ENCODE assay signal across 26 cellular contexts in genomic region chr6:168896321-168896720, GRCh38.
A peak's percentile ranks its signal among the peaks of the same experiment; 100 is the strongest.
DNase-seq lines count a peak whose midpoint lies in the region; ATAC-seq and TF ChIP-seq lines count a peak whose summit lies in the region.
"Had no signal": no experiment of that assay in that cellular context is flagged by ENCODE, and none has a peak within 500 bp of the region (broad histone marks: within the 10 kb centered on the region; RNA-seq: fewer than 3 reads in every experiment).

No MANE protein-coding gene starts in this region.

- no peak overlapping the region for H3K4me2 ChIP-seq in PC-3 (ENCODE audit: low read length)
- H3K4me2 ChIP-seq: A549 had no signal

- H3K27ac ChIP-seq in naive thymus-derived CD4-positive, alpha-beta T cell (ENCODE audit: low read depth, low read length) = no peak overlapping the region
- H3K27ac ChIP-seq in right atrium auricular region (no peak overlapping the region), PC-3 (ENCODE audit: low read length) (no peak overlapping the region)
- H3K27ac ChIP-seq: A549, left lung, uterus had no signal

- peaks cover 6% of the 10 kb centered on the region in 2 donors for H3K4me1 ChIP-seq in naive thymus-derived CD4-positive, alpha-beta T cell (ENCODE audit: control insufficient read depth in 2 of 2, insufficient read depth in 2 of 2, low read length in 2 of 2)
- H3K4me1 ChIP-seq in right atrium auricular region (no peaks in the 10 kb centered on the region), PC-3 (ENCODE audit: insufficient read depth, low read length) (peaks cover 3% of the 10 kb centered on the region; the same call in 1 of the 2 replicates)
- H3K4me1 ChIP-seq: A549, left lung, uterus had no signal

- ATAC-seq in activated naive CD8-positive, alpha-beta T cell treated with anti-CD3 and anti-CD28 coated beads, Interleukin-2, amount 10 ng/mL, durations not matched to agents 7 days and 5 days (ENCODE audit: low read depth) = no peak
- no peak for ATAC-seq in activated naive CD8-positive, alpha-beta T cell treated with anti-CD3 and anti-CD28 coated beads, Interleukin-2, amount 50 U/mL, for 24 hours
- no peak for ATAC-seq in effector memory CD8-positive, alpha-beta T cell (replicated peaks)
- no peak for ATAC-seq in naive thymus-derived CD4-positive, alpha-beta T cell
- ATAC-seq in GM18505 (IDR thresholded peaks at IDR 0.05; ENCODE audit: unreplicated experiment) = no peak
- ATAC-seq in PC-3 = no peak
- ATAC-seq: A549; K562; stimulated activated memory B cell treated with anti-CD40 and anti-IgM and Interleukin-4, amounts not matched to agents 10 μg/mL and 1 μg/mL and 100 μg/mL, for 72 hours had no signal

- TF ChIP-seq CTCF in right atrium auricular region (IDR thresholded peaks at IDR 0.05) (no peak), PC-3 (conservative IDR thresholded peaks at IDR 0.05; ENCODE audit: low read depth, low read length) (no peak)

- POLR2A ChIA-PET in activated naive CD8-positive, alpha-beta T cell treated with anti-CD3 and anti-CD28 coated beads, Interleukin-2, amount 10 ng/mL, durations not matched to agents 7 days and 5 days (lab: Charles Lee) = no interaction called here
- POLR2A ChIA-PET in naive thymus-derived CD4-positive, alpha-beta T cell (lab: Charles Lee) = no interaction called here
- POLR2A ChIA-PET in PC-3 (lab: Charles Lee; ENCODE audit: unreplicated experiment) = no interaction called here

- no peak for DNase-seq in activated naive CD8-positive, alpha-beta T cell treated with anti-CD3 and anti-CD28 coated beads, Interleukin-2, amount 10 ng/mL, durations not matched to agents 7 days and 5 days
- DNase-seq in activated naive CD8-positive, alpha-beta T cell treated with anti-CD3 and anti-CD28 coated beads, Interleukin-2, amount 50 U/mL, for 24 hours = no peak
- DNase-seq in effector memory CD8-positive, alpha-beta T cell = no peak
- no peak for DNase-seq in naive thymus-derived CD4-positive, alpha-beta T cell
- no peak for DNase-seq in right atrium auricular region (ENCODE audit: low spot score)
- no peak for DNase-seq in activated T-cell treated with anti-CD3 and anti-CD28 coated beads for 4 hours
- DNase-seq in PC-3 = no peak
- DNase-seq: activated CD4-positive, alpha-beta T cell treated with anti-CD3 and anti-CD28 coated beads, Interleukin-2, amount 50 U/mL, for 48 hours; activated CD4-positive, CD25-positive, alpha-beta regulatory T cell; cerebellar nuclear complex; GF-D8; left lung; midbrain; NCI-H1105; NCI-H2029; NCI-H2227 treated with DMSO at 0.1 percent for 48 hours; SHP77; sigmoid colon; stimulated activated CD4-positive, alpha-beta T cell treated with anti-CD3 and anti-CD28 coated beads, Interleukin-4, amount 100 ng/mL, for 4 hours; SW 1271 had no signal

- H3K9me3 ChIP-seq in naive thymus-derived CD4-positive, alpha-beta T cell (ENCODE audit: control insufficient read depth in 2 of 3, low read length in 3 of 3) = no peaks in the 10 kb centered on the region
- H3K9me3 ChIP-seq in right atrium auricular region = no peaks in the 10 kb centered on the region
- H3K9me3 ChIP-seq in PC-3 (ENCODE audit: low read length) = no peaks in the 10 kb centered on the region
- H3K9me3 ChIP-seq: A549, left lung, prostate gland, sigmoid colon, uterus had no signal

- no peak overlapping the region for H3K4me3 Mint-ChIP-seq in activated naive CD8-positive, alpha-beta T cell treated with anti-CD3 and anti-CD28 coated beads, Interleukin-2, amount 10 ng/mL, durations not matched to agents 7 days and 5 days
- H3K4me3 Mint-ChIP-seq in activated naive CD8-positive, alpha-beta T cell treated with anti-CD3 and anti-CD28 coated beads, Interleukin-2, amount 50 U/mL, for 24 hours = no peak overlapping the region
- H3K4me3 Mint-ChIP-seq in effector memory CD8-positive, alpha-beta T cell = peak overlapping the region; percentile 33 to 43
- H3K4me3 Mint-ChIP-seq in naive thymus-derived CD4-positive, alpha-beta T cell = peak overlapping the region in 4 of 10 donors; percentile 6 to 79 (median 16)
- H3K4me3 Mint-ChIP-seq: stimulated activated memory B cell treated with anti-CD40 and anti-IgM and Interleukin-4, amounts not matched to agents 10 μg/mL and 1 μg/mL and 100 μg/mL, for 72 hours had no signal

- H3F3A ChIP-seq in PC-3 (ENCODE audit: low read length, unreplicated experiment) = no peaks in the 10 kb centered on the region

- peak overlapping the region; percentile 64 for H3K27ac Mint-ChIP-seq in activated naive CD8-positive, alpha-beta T cell treated with anti-CD3 and anti-CD28 coated beads, Interleukin-2, amount 10 ng/mL, durations not matched to agents 7 days and 5 days
- H3K27ac Mint-ChIP-seq in activated naive CD8-positive, alpha-beta T cell treated with anti-CD3 and anti-CD28 coated beads, Interleukin-2, amount 50 U/mL, for 24 hours = no peak overlapping the region
- peak overlapping the region; percentile 33 to 45 for H3K27ac Mint-ChIP-seq in effector memory CD8-positive, alpha-beta T cell
- H3K27ac Mint-ChIP-seq in naive thymus-derived CD4-positive, alpha-beta T cell = peak overlapping the region in 5 of 9 donors; percentile 44 to 74 (median 60)
- H3K27ac Mint-ChIP-seq: stimulated activated memory B cell treated with anti-CD40 and anti-IgM and Interleukin-4, amounts not matched to agents 10 μg/mL and 1 μg/mL and 100 μg/mL, for 72 hours had no signal

- no peaks in the 10 kb centered on the region for H3K27me3 ChIP-seq in naive thymus-derived CD4-positive, alpha-beta T cell (ENCODE audit: control insufficient read depth in 2 of 2, insufficient read depth in 2 of 2, low read length in 2 of 2)
- no peaks in the 10 kb centered on the region for H3K27me3 ChIP-seq in right atrium auricular region
- peaks cover 13% of the 10 kb centered on the region; the same call in 1 of the 2 replicates for H3K27me3 ChIP-seq in PC-3 (ENCODE audit: low read length)
- H3K27me3 ChIP-seq: left lung, sigmoid colon, uterus had no signal

- CTCF ChIA-PET in naive thymus-derived CD4-positive, alpha-beta T cell (lab: Charles Lee) = interaction anchor here (0.9 kb wide), 1 partner anchor 1656 kb away, joined by 3 read pairs; no protein-coding TSS in a partner anchor
- CTCF ChIA-PET in PC-3 (lab: Charles Lee) = no interaction called here

- H3K27me3 Mint-ChIP-seq in activated naive CD8-positive, alpha-beta T cell treated with anti-CD3 and anti-CD28 coated beads, Interleukin-2, amount 10 ng/mL, durations not matched to agents 7 days and 5 days = peaks cover 2% of the 10 kb centered on the region
- H3K27me3 Mint-ChIP-seq in activated naive CD8-positive, alpha-beta T cell treated with anti-CD3 and anti-CD28 coated beads, Interleukin-2, amount 50 U/mL, for 24 hours = no peaks in the 10 kb centered on the region
- H3K27me3 Mint-ChIP-seq in effector memory CD8-positive, alpha-beta T cell = peaks cover 0 to 8% of the 10 kb centered on the region in 2 donors
- peaks cover 0 to 3% (median 0%) of the 10 kb centered on the region in 5 donors for H3K27me3 Mint-ChIP-seq in naive thymus-derived CD4-positive, alpha-beta T cell

- peaks cover 7% of the 10 kb centered on the region for H3K4me1 Mint-ChIP-seq in activated naive CD8-positive, alpha-beta T cell treated with anti-CD3 and anti-CD28 coated beads, Interleukin-2, amount 10 ng/mL, durations not matched to agents 7 days and 5 days
- H3K4me1 Mint-ChIP-seq in activated naive CD8-positive, alpha-beta T cell treated with anti-CD3 and anti-CD28 coated beads, Interleukin-2, amount 50 U/mL, for 24 hours = peaks cover 9% of the 10 kb centered on the region
- H3K4me1 Mint-ChIP-seq in effector memory CD8-positive, alpha-beta T cell (ENCODE audit: low read depth in 2 of 2) = peaks cover 6 to 23% of the 10 kb centered on the region in 2 donors
- peaks cover 7 to 24% (median 15%) of the 10 kb centered on the region in 7 donors for H3K4me1 Mint-ChIP-seq in naive thymus-derived CD4-positive, alpha-beta T cell

- no peak overlapping the region for H3K4me3 ChIP-seq in naive thymus-derived CD4-positive, alpha-beta T cell (ENCODE audit: low read length)
- H3K4me3 ChIP-seq in right atrium auricular region (no peak overlapping the region), PC-3 (ENCODE audit: low read length) (no peak overlapping the region)
- H3K4me3 ChIP-seq: A549, K562, left lung, prostate gland, sigmoid colon, uterus had no signal

- no peak overlapping the region for H2AFZ ChIP-seq in PC-3 (ENCODE audit: low read length)

- BruUV-seq in PC-3 (replicated peaks; lab: Mats Ljungman, UMichigan) = no TSS peak

- no peaks in the 10 kb centered on the region for H3K9me2 ChIP-seq in PC-3 (replicated peaks; ENCODE audit: low read length)

- no peaks in the 10 kb centered on the region for H3K36me3 ChIP-seq in naive thymus-derived CD4-positive, alpha-beta T cell (ENCODE audit: control insufficient read depth in 2 of 3, insufficient read depth in 3 of 3, low read length in 3 of 3)
- H3K36me3 ChIP-seq in right atrium auricular region (no peaks in the 10 kb centered on the region), PC-3 (ENCODE audit: low read depth, low read length) (no peaks in the 10 kb centered on the region)
- H3K36me3 ChIP-seq: left lung, prostate gland, sigmoid colon, uterus had no signal

- no peaks in the 10 kb centered on the region for H3K79me2 ChIP-seq in PC-3 (ENCODE audit: low read length)

- no peak overlapping the region for H3K9ac ChIP-seq in PC-3 (ENCODE audit: low read length)

- TF ChIP-seq POLR2A in GM18505 (IDR thresholded peaks at IDR 0.05; ENCODE audit: borderline replicate concordance, extremely low read depth, insufficient read depth, insufficient read length) = no peak

- no peaks in the 10 kb centered on the region for H3K36me3 Mint-ChIP-seq in activated naive CD8-positive, alpha-beta T cell treated with anti-CD3 and anti-CD28 coated beads, Interleukin-2, amount 10 ng/mL, durations not matched to agents 7 days and 5 days
- H3K36me3 Mint-ChIP-seq in activated naive CD8-positive, alpha-beta T cell treated with anti-CD3 and anti-CD28 coated beads, Interleukin-2, amount 50 U/mL, for 24 hours (ENCODE audit: low read depth) = no peaks in the 10 kb centered on the region
- H3K36me3 Mint-ChIP-seq in effector memory CD8-positive, alpha-beta T cell (ENCODE audit: insufficient read depth) = no peaks in the 10 kb centered on the region
- H3K36me3 Mint-ChIP-seq in naive thymus-derived CD4-positive, alpha-beta T cell = peaks cover 0 to 3% (median 0%) of the 10 kb centered on the region in 5 donors
- H3K36me3 Mint-ChIP-seq: stimulated activated memory B cell treated with anti-CD40 and anti-IgM and Interleukin-4, amounts not matched to agents 10 μg/mL and 1 μg/mL and 100 μg/mL, for 72 hours had no signal

- intact Hi-C loops in naive thymus-derived CD4-positive, alpha-beta T cell (cut with micrococcal nuclease) = loop anchor here (5.0 to 10.0 kb wide), 3 partner anchors 738 to 1069 kb away; partner anchors contain the start of genes AFDN (in 1 of the 2), C6orf120 (in 1 of the 2) and WDR27 (in 1 of the 2)
- intact Hi-C loops in PC-3 (cut with micrococcal nuclease) = loop anchor here (5.0 kb wide), 1 partner anchor 761 kb away; no protein-coding TSS in a partner anchor

- H4K20me1 ChIP-seq in PC-3 (ENCODE audit: low read length) = no peaks in the 10 kb centered on the region

- no peaks in the 10 kb centered on the region for H3K9me3 Mint-ChIP-seq in activated naive CD8-positive, alpha-beta T cell treated with anti-CD3 and anti-CD28 coated beads, Interleukin-2, amount 10 ng/mL, durations not matched to agents 7 days and 5 days
- no peaks in the 10 kb centered on the region for H3K9me3 Mint-ChIP-seq in activated naive CD8-positive, alpha-beta T cell treated with anti-CD3 and anti-CD28 coated beads, Interleukin-2, amount 50 U/mL, for 24 hours
- H3K9me3 Mint-ChIP-seq in effector memory CD8-positive, alpha-beta T cell = no peaks in the 10 kb centered on the region
- H3K9me3 Mint-ChIP-seq in naive thymus-derived CD4-positive, alpha-beta T cell = peaks cover 0 to 6% (median 0%) of the 10 kb centered on the region in 11 donors
- H3K9me3 Mint-ChIP-seq: stimulated activated memory B cell treated with anti-CD40 and anti-IgM and Interleukin-4, amounts not matched to agents 10 μg/mL and 1 μg/mL and 100 μg/mL, for 72 hours had no signal

Comparison
In these comparisons a context has a peak if more than half of its experiments do, and no peak if none do; other contexts are left out.
1. H3K4me3 Mint-ChIP-seq: peak in effector memory CD8-positive, alpha-beta T cell (2 of 2); none in activated naive CD8-positive, alpha-beta T cell treated with anti-CD3 and anti-CD28 coated beads, Interleukin-2, amount 10 ng/mL, durations not matched to agents 7 days and 5 days (single experiment) and activated naive CD8-positive, alpha-beta T cell treated with anti-CD3 and anti-CD28 coated beads, Interleukin-2, amount 50 U/mL, for 24 hours (single experiment).